In genomic region chr10:18362892-18363291, GRCh38 we compare ENCODE assay signal across 32 cellular contexts.
"Had no signal": no experiment of that assay in that cellular context is flagged by ENCODE, and none has a peak within 500 bp of the region (broad histone marks: within the 10 kb centered on the region; RNA-seq: fewer than 3 reads in every experiment).

No MANE protein-coding gene starts in this region.

- H3K9me3 ChIP-seq: lower lobe of right lung, pancreas, prostate gland, suprapubic skin, thoracic aorta, tibial artery, upper lobe of right lung had no signal

- H3K4me3 ChIP-seq: lower lobe of right lung, pancreas, prostate gland, skin epidermis, suprapubic skin, thoracic aorta, tibial artery, upper lobe of right lung had no signal

- H3K9me3 Mint-ChIP-seq: nephron, neural crest cell had no signal

- FAIRE-seq: keratinocyte, pancreas, urothelium cell line had no signal

- H3K4me1 Mint-ChIP-seq: naive thymus-derived CD8-positive, alpha-beta T cell; nephron; stimulated activated effector memory CD8-positive, alpha-beta T cell treated with anti-CD3 and anti-CD28 coated beads, Interleukin-12 subunit alpha, Interleukin-12 subunit beta, amount 100 ng/mL, for 72 hours had no signal

- H3K4me1 ChIP-seq: lower lobe of right lung, pancreas, prostate gland, suprapubic skin, upper lobe of right lung had no signal

- H3K4me3 Mint-ChIP-seq: naive thymus-derived CD8-positive, alpha-beta T cell; nephron; neural crest cell; stimulated activated effector memory CD8-positive, alpha-beta T cell treated with anti-CD3 and anti-CD28 coated beads, Interleukin-12 subunit alpha, Interleukin-12 subunit beta, amount 100 ng/mL, for 72 hours; stimulated activated naive CD8-positive, alpha-beta T cell treated with anti-CD3 and anti-CD28 coated beads, Interleukin-15, Interleukin-2, amounts not matched to agents 100 ng/mL and 50 ng/mL, for 24 hours had no signal

- DNase-seq: hippocampal formation; kidney glomerular epithelial cell; left cardiac atrium; lower lobe of right lung; mammary epithelial cell; mesenchymal stem cell; naive thymus-derived CD8-positive, alpha-beta T cell; nucleus accumbens; pancreas; posterior cingulate gyrus; retina; right cardiac atrium; stimulated activated CD4-positive, alpha-beta T cell treated with anti-CD3 and anti-CD28 coated beads, Interleukin-12 subunit alpha, Interleukin-12 subunit beta, amount 100 ng/mL, for 4 hours; stimulated activated CD4-positive, alpha-beta T cell treated with anti-CD3 and anti-CD28 coated beads, Interleukin-15, amount 100 ng/mL, for 24 hours; stimulated activated CD4-positive, alpha-beta T cell treated with anti-CD3 and anti-CD28 coated beads, Interleukin-2, amount 100 ng/mL, for 24 hours; stimulated activated CD4-positive, alpha-beta T cell treated with anti-CD3 and anti-CD28 coated beads, Interleukin-4, amount 100 ng/mL, for 1 hour; stimulated activated naive CD4-positive, alpha-beta T cell; tibial artery; trophoblast cell; upper lobe of right lung had no signal

- H3K27me3 Mint-ChIP-seq: stimulated activated naive CD8-positive, alpha-beta T cell treated with anti-CD3 and anti-CD28 coated beads, Interleukin-15, Interleukin-2, amounts not matched to agents 100 ng/mL and 50 ng/mL, for 24 hours had no signal

- H3K36me3 Mint-ChIP-seq: naive thymus-derived CD8-positive, alpha-beta T cell; stimulated activated effector memory CD8-positive, alpha-beta T cell treated with anti-CD3 and anti-CD28 coated beads, Interleukin-12 subunit alpha, Interleukin-12 subunit beta, amount 100 ng/mL, for 72 hours had no signal

- H3K27ac ChIP-seq: lower lobe of right lung, pancreas, prostate gland, skin epidermis, suprapubic skin, thoracic aorta, tibial artery, upper lobe of right lung had no signal

- H3K36me3 ChIP-seq: lower lobe of right lung, pancreas, prostate gland, suprapubic skin, thoracic aorta, tibial artery, upper lobe of right lung had no signal

- H3K27me3 ChIP-seq: pancreas, suprapubic skin, tibial artery, upper lobe of right lung had no signal

- ATAC-seq: left cardiac atrium; left lobe of liver; lower lobe of right lung; naive thymus-derived CD8-positive, alpha-beta T cell; pancreas; right cardiac atrium; sciatic nerve; stimulated activated effector memory CD8-positive, alpha-beta T cell treated with anti-CD3 and anti-CD28 coated beads, Interleukin-12 subunit alpha, Interleukin-12 subunit beta, amount 100 ng/mL, for 72 hours; upper lobe of right lung had no signal

- H3K27ac Mint-ChIP-seq: naive thymus-derived CD8-positive, alpha-beta T cell; nephron; stimulated activated effector memory CD8-positive, alpha-beta T cell treated with anti-CD3 and anti-CD28 coated beads, Interleukin-12 subunit alpha, Interleukin-12 subunit beta, amount 100 ng/mL, for 72 hours; stimulated activated naive CD8-positive, alpha-beta T cell treated with anti-CD3 and anti-CD28 coated beads, Interleukin-15, Interleukin-2, amounts not matched to agents 100 ng/mL and 50 ng/mL, for 24 hours had no signal
